Comparison of ENCODE assay signal across 9 cellular contexts in the genomic region with DNA sequence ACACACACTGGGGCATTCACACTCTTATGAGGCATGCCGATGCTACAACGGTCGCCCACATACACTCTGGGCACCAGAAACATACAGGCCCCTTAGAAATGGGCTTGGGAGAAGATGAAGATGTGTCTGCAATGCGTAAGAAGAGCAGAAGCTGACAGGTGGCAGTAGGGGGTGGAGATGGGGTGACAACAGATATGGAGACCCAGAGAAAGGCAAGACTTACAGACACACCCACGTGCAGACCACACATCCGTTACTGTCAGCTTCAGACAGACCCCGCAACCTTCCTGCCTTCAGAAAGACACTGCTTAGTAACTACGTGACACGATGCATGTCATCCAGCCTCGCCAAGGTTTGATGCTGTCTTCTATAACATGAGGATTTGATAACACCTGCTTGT.
DNase-seq lines count a peak whose midpoint lies in the region; ATAC-seq, FAIRE-seq and TF ChIP-seq lines count a peak whose summit lies in the region.
"Had no signal": no experiment of that assay in that cellular context is flagged by ENCODE, and none has a peak within 500 bp of the region (broad histone marks: within the 10 kb centered on the region; RNA-seq: fewer than 3 reads in every experiment).

No MANE protein-coding gene starts in this region.

- H3K9me3 ChIP-seq in H1 (ENCODE audit: insufficient read depth in 2 of 2, low read depth in 1 of 2, low read length in 1 of 2): no peaks in the 10 kb centered on the region
- H3K9me3 ChIP-seq in WERI-Rb-1 (ENCODE audit: severe bottlenecking): no peaks in the 10 kb centered on the region

- peaks cover 91% of the 10 kb centered on the region for H3K4me1 Mint-ChIP-seq in activated CD4-positive, alpha-beta memory T cell treated with anti-CD3 and anti-CD28 coated beads, Interleukin-2, amount 10 ng/mL, durations not matched to agents 7 days and 5 days

- no peaks in the 10 kb centered on the region for H3K27me3 Mint-ChIP-seq in activated CD4-positive, alpha-beta memory T cell treated with anti-CD3 and anti-CD28 coated beads, Interleukin-2, amount 10 ng/mL, durations not matched to agents 7 days and 5 days

- TF ChIP-seq EP300 in H1 (IDR thresholded peaks at IDR 0.05; ENCODE audit: borderline replicate concordance in 1 of 2, low read depth in 2 of 2, low read length in 2 of 2): no peak

- no peak overlapping the region for H4K8ac ChIP-seq in H1 (ENCODE audit: extremely low read depth, insufficient read depth, low read length)

- no peak overlapping the region for H3K4ac ChIP-seq in H1 (replicated peaks; ENCODE audit: insufficient read length, low read depth, low read length)

- H3K27ac ChIP-seq in H1 (ENCODE audit: low read depth, low read length): no peak overlapping the region
- H3K27ac ChIP-seq in WERI-Rb-1: no peak overlapping the region
- H3K27ac ChIP-seq: VCaP had no signal

- H3K4me1 ChIP-seq in H1 (replicated peaks in 1 of 4; ENCODE audit: control insufficient read depth in 3 of 4, insufficient read depth in 4 of 4, low read length in 3 of 4): peaks cover 0 to 23% (median 11%) of the 10 kb centered on the region in 4 experiments; a peak in 6 of 7 replicates

- peak; percentile 37 for ATAC-seq in GM21723 (IDR thresholded peaks at IDR 0.05; ENCODE audit: unreplicated experiment)
- no peak for ATAC-seq in HG02884 (IDR thresholded peaks at IDR 0.05; ENCODE audit: unreplicated experiment)

- WGBS in H1 (ENCODE audit: extremely low coverage in 1 of 2, insufficient coverage in 1 of 2, insufficient read length in 1 of 2, insufficient replicate concordance in 2 of 2, low coverage in 1 of 2, low lambda C conversion rate in 2 of 2, missing lambda C conversion rate in 1 of 2), 2 experiments: 93% methylated on average over 10 of the region's 10 CpGs; no CpG with 5 or more reads in 1 of the 2 experiments

- peak overlapping the region; percentile 2; the same call in 1 of the 2 replicates for H2BK15ac ChIP-seq in H1 (ENCODE audit: low read length)

- no peak overlapping the region for H3K4me2 ChIP-seq in H1 (ENCODE audit: insufficient read depth in 1 of 2, low read depth in 2 of 2, low read length in 2 of 2)

- no peak overlapping the region for H4K5ac ChIP-seq in H1 (ENCODE audit: insufficient read length, low read depth, low read length)

- H3K4me3 ChIP-seq in H1 (ENCODE audit: extremely low read depth in 1 of 4, insufficient read depth in 2 of 4, low read depth in 3 of 4, low read length in 4 of 4) (no peak overlapping the region), WERI-Rb-1 (ENCODE audit: low read depth, low read length) (no peak overlapping the region)

- peak overlapping the region; percentile 99 for H3K27ac Mint-ChIP-seq in activated CD4-positive, alpha-beta memory T cell treated with anti-CD3 and anti-CD28 coated beads, Interleukin-2, amount 10 ng/mL, durations not matched to agents 7 days and 5 days

- H2AFZ ChIP-seq in H1 (ENCODE audit: low read length): no peak overlapping the region

- DNase-seq in activated CD4-positive, alpha-beta memory T cell treated with anti-CD3 and anti-CD28 coated beads, Interleukin-2, amount 10 ng/mL, durations not matched to agents 7 days and 5 days: peak; percentile 88
- DNase-seq in H1 (ENCODE audit: low read depth in 1 of 2, low spot score in 2 of 2) (no peak), WERI-Rb-1 (no peak), DMS79 (lab: John Stamatoyannopoulos, UW) (no peak), UCSD-AML1 (lab: John Stamatoyannopoulos, UW; ENCODE audit: unreplicated experiment) (no peak)
- DNase-seq in stimulated activated CD4-positive, alpha-beta T cell treated with anti-CD3 and anti-CD28 coated beads, TNF-alpha, amount 100 ng/mL, for 48 hours (ENCODE audit: low read depth in 3 of 3): peak; percentile 32 to 67 (median 66)

- no peaks in the 10 kb centered on the region; the same call in none of the 2 replicates for H3K23me2 ChIP-seq in H1 (ENCODE audit: low read depth, low read length)

- no peaks in the 10 kb centered on the region for H3K9me3 Mint-ChIP-seq in activated CD4-positive, alpha-beta memory T cell treated with anti-CD3 and anti-CD28 coated beads, Interleukin-2, amount 10 ng/mL, durations not matched to agents 7 days and 5 days

- H3K36me3 ChIP-seq in H1 (ENCODE audit: control insufficient read depth in 2 of 4, insufficient read depth in 4 of 4, low read length in 3 of 4) (no peaks in the 10 kb centered on the region), WERI-Rb-1 (no peaks in the 10 kb centered on the region)

- no peak overlapping the region for H3K56ac ChIP-seq in H1 (replicated peaks; ENCODE audit: insufficient read length, low read depth, low read length)

- TF ChIP-seq POLR2A in H1 (IDR thresholded peaks at IDR 0.05; ENCODE audit: control extremely low read depth in 1 of 2, low read depth in 2 of 2, low read length in 2 of 2): no peak

- no peak for FAIRE-seq in H1 (lab: Jason Lieb, UNC)

- H3K4me3 Mint-ChIP-seq in activated CD4-positive, alpha-beta memory T cell treated with anti-CD3 and anti-CD28 coated beads, Interleukin-2, amount 10 ng/mL, durations not matched to agents 7 days and 5 days: peak overlapping the region; percentile 50

- no peaks in the 10 kb centered on the region for H3K79me1 ChIP-seq in H1 (ENCODE audit: low read depth, low read length)

- H3K27me3 ChIP-seq in H1 (replicated peaks in 1 of 4; ENCODE audit: control insufficient read depth in 3 of 4, extremely low read depth in 1 of 4, insufficient read depth in 3 of 4, low read length in 3 of 4): no peaks in the 10 kb centered on the region
- H3K27me3 ChIP-seq in WERI-Rb-1 (ENCODE audit: insufficient read depth, low read depth, severe bottlenecking): no peaks in the 10 kb centered on the region

- no peak for TF ChIP-seq RAD21 in H1 (IDR thresholded peaks at IDR 0.05 in 1 of 2, conservative IDR thresholded peaks at IDR 0.05 in 1 of 2; ENCODE audit: low read depth in 2 of 2, low read length in 2 of 2)

- peaks cover 19% of the 10 kb centered on the region for H3K36me3 Mint-ChIP-seq in activated CD4-positive, alpha-beta memory T cell treated with anti-CD3 and anti-CD28 coated beads, Interleukin-2, amount 10 ng/mL, durations not matched to agents 7 days and 5 days (ENCODE audit: low read depth)

- CTCF ChIA-PET in activated CD4-positive, alpha-beta memory T cell treated with anti-CD3 and anti-CD28 coated beads, Interleukin-2, amount 10 ng/mL, durations not matched to agents 7 days and 5 days (lab: Charles Lee): interaction anchor here (0.7 to 11.1 kb wide), 6 partner anchors 10 to 90 kb away, joined by 3 to 172 read pairs (median 4); a partner anchor contains a TSS
- CTCF ChIA-PET in H1 (lab: Charles Lee; ENCODE audit: partially characterized antibody): interaction anchor here (0.6 to 4.0 kb wide), 8 partner anchors 9 to 374 kb away, joined by 3 to 19 read pairs (median 5); no protein-coding TSS in a partner anchor

- H3K79me2 ChIP-seq in H1 (ENCODE audit: control insufficient read depth in 1 of 2, insufficient read depth in 2 of 2, low read length in 2 of 2): no peaks in the 10 kb centered on the region

- peak overlapping the region; percentile 22 for H4K91ac ChIP-seq in H1 (replicated peaks; ENCODE audit: insufficient read length, low read length)

- peak overlapping the region; percentile 77 for H2BK20ac ChIP-seq in H1 (ENCODE audit: low read length)

- no peaks in the 10 kb centered on the region for H4K20me1 ChIP-seq in H1 (replicated peaks in 1 of 2; ENCODE audit: control insufficient read depth in 1 of 2, insufficient read depth in 2 of 2, low read length in 2 of 2)

- H3K23ac ChIP-seq in H1 (ENCODE audit: insufficient read length): no peak overlapping the region

- peak overlapping the region; percentile 89; the same call in 1 of the 2 replicates for H2BK12ac ChIP-seq in H1 (ENCODE audit: low read depth, low read length)

- TF ChIP-seq CTCF in H1 (IDR thresholded peaks at IDR 0.05; ENCODE audit: control extremely low read depth in 1 of 3, insufficient read depth in 1 of 3, low read depth in 1 of 3, low read length in 3 of 3) (no peak), WERI-Rb-1 (IDR thresholded peaks at IDR 0.05; ENCODE audit: low read depth, low read length) (no peak)

- no peak overlapping the region for H2BK5ac ChIP-seq in H1 (ENCODE audit: low read depth, low read length)

- H3K18ac ChIP-seq in H1 (ENCODE audit: extremely low read depth, low read length): no peak overlapping the region; the same call in 1 of the 2 replicates

- POLR2A ChIA-PET in activated CD4-positive, alpha-beta memory T cell treated with anti-CD3 and anti-CD28 coated beads, Interleukin-2, amount 10 ng/mL, durations not matched to agents 7 days and 5 days (lab: Charles Lee): interaction anchor here (0.8 to 21.7 kb wide), 8 partner anchors 8 to 86 kb away, joined by 3 to 1053 read pairs (median 4); a partner anchor contains a TSS
- POLR2A ChIA-PET in H1 (lab: Charles Lee; ENCODE audit: partially characterized antibody): interaction anchor here (1.2 kb wide), 1 partner anchor 36 kb away, joined by 3 read pairs; no protein-coding TSS in a partner anchor

- no peak overlapping the region for H3K9ac ChIP-seq in H1 (replicated peaks in 1 of 4; ENCODE audit: extremely low read depth in 1 of 4, low read depth in 3 of 4, low read length in 3 of 4)

- H2BK120ac ChIP-seq in H1 (replicated peaks; ENCODE audit: low read depth, low read length): no peak overlapping the region

- peak overlapping the region; percentile 29; the same call in 1 of the 2 replicates for H2AK5ac ChIP-seq in H1 (ENCODE audit: low read depth, low read length)

- H3K14ac ChIP-seq in H1 (ENCODE audit: insufficient read length): no peak overlapping the region

TF ChIP-seq in H1, 55 proteins besides CTCF, POLR2A, EP300 and RAD21 (continues in another document):
- TF ChIP-seq, protein P1, sequence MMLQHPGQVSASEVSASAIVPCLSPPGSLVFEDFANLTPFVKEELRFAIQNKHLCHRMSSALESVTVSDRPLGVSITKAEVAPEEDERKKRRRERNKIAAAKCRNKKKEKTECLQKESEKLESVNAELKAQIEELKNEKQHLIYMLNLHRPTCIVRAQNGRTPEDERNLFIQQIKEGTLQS (IDR thresholded peaks at IDR 0.05; ENCODE audit: insufficient read depth, low read depth, low read length): no peak
- TF ChIP-seq KDM5A (IDR thresholded peaks at IDR 0.05; ENCODE audit: low read length): no peak
- TF ChIP-seq, protein P2, sequence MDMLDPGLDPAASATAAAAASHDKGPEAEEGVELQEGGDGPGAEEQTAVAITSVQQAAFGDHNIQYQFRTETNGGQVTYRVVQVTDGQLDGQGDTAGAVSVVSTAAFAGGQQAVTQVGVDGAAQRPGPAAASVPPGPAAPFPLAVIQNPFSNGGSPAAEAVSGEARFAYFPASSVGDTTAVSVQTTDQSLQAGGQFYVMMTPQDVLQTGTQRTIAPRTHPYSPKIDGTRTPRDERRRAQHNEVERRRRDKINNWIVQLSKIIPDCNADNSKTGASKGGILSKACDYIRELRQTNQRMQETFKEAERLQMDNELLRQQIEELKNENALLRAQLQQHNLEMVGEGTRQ (IDR thresholded peaks at IDR 0.05; ENCODE audit: low read length): no peak
- no peak for TF ChIP-seq TCF12 (IDR thresholded peaks at IDR 0.05; ENCODE audit: low read depth, low read length)
- TF ChIP-seq RFX5 (IDR thresholded peaks at IDR 0.05; ENCODE audit: borderline replicate concordance, low read depth, low read length): no peak

Comparison
In these comparisons a context has a peak if more than half of its experiments do, and no peak if none do; other contexts are left out.
1. DNase-seq: peak in activated CD4-positive, alpha-beta memory T cell treated with anti-CD3 and anti-CD28 coated beads, Interleukin-2, amount 10 ng/mL, durations not matched to agents 7 days and 5 days (single experiment) and stimulated activated CD4-positive, alpha-beta T cell treated with anti-CD3 and anti-CD28 coated beads, TNF-alpha, amount 100 ng/mL, for 48 hours (3 of 3); none in H1 (0 of 2), WERI-Rb-1 (single experiment), DMS79 (single experiment) and UCSD-AML1 (single experiment).